18 cellular contexts compared by ENCODE assay signal in the genomic region with DNA sequence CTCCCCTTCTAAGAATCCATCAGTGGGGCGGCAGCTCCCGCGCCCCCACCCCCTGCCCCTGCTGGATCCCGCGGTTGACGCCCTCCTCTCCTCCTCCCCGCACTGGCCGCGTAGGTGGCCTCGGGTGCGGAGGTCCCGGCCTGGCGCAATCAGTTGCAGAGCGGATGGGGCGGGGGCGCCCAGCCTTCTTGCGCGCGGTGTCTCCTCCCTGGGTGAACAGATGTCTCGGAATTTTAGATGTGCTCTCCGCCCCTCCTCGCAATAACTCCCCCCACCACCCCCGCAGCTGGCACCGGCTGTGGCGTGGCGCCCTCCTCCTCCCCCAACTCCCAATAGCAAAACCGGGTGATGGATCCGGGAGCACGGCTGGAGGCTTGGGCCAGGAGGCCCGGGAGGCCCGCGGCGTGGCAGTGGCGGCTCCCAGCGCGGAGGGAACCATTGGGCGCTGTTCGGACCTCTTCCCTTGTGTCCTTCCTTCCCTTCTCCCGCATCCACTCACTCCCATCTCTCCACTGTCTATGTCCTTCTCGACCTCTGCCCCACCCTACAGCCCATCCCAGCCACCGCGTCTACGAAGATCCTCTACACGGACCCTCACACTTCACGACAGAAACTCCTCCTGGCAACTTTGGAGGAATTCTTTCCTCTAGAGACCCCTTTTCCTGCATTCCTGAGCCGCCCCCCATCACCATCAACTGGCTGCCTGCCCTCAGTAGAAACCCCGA. TPM values are rescaled to one million over a fixed set of nuclear protein-coding genes. Genes with fewer than 3 reads are reported as not detected.
"Had no signal": no experiment of that assay in that cellular context is flagged by ENCODE, and none has a peak within 500 bp of the region (broad histone marks: within the 10 kb centered on the region; RNA-seq: fewer than 3 reads in every experiment).

No MANE protein-coding gene starts in this region.

- DNase-seq: activated CD4-positive, CD25-positive, alpha-beta regulatory T cell; activated T-cell treated with anti-CD3 and anti-CD28 coated beads, Interleukin-2, amount 50 U/mL, for 1 hour; amniotic stem cell; brain microvascular endothelial cell; esophagus squamous epithelium; foreskin fibroblast; left lung; occipital lobe; right lobe of liver; spleen; stimulated activated CD4-positive, alpha-beta T cell treated with anti-CD3 and anti-CD28 coated beads, Interleukin-1b, Interleukin-23, amount 100 ng/mL, for 48 hours; tibial artery; uterus had no signal

- FAIRE-seq: keratinocyte had no signal

- H3K27ac ChIP-seq: brain microvascular endothelial cell, esophagus squamous epithelium, left lung, prostate gland, right lobe of liver, spleen, tibial artery, uterus had no signal

- H3K4me1 ChIP-seq: prostate gland had no signal

- H3K36me3 ChIP-seq: brain microvascular endothelial cell, esophagus squamous epithelium, left lung, prostate gland, right lobe of liver, spleen, tibial artery, uterus had no signal

- H3K9me3 ChIP-seq: esophagus squamous epithelium, left lung, prostate gland, right lobe of liver, spleen, tibial artery, uterus had no signal

- H3K4me3 ChIP-seq: esophagus squamous epithelium, left lung, prostate gland, right lobe of liver, spleen, tibial artery, uterus had no signal

RNA-seq across cellular contexts. Expression of a gene that starts 11.0 kb away (rescaled TPM):
- total RNA-seq: activated naive CD4-positive, alpha-beta T cell treated with anti-CD3 and anti-CD28 coated beads, Interleukin-2, amount 50 U/mL, for 72 hours; esophagus squamous epithelium; left lung; mucosa of gallbladder; natural killer cell treated with Interleukin-12 subunit alpha and Interleukin-12 subunit beta and Interleukin-15 and Interleukin-18, amount 100 ng/mL, for 72 hours; right lobe of liver; spleen; uterus had no signal
- polyA plus RNA-seq: keratinocyte had no signal

RNA-seq across cellular contexts. Expression of a gene that starts 30.0 kb away (rescaled TPM):
- total RNA-seq: natural killer cell treated with Interleukin-12 subunit alpha and Interleukin-12 subunit beta and Interleukin-15 and Interleukin-18, amount 100 ng/mL, for 72 hours; spleen had no signal
